ENCODE assay signal across 29 cellular contexts in genomic region chr11:36388086-36388485, GRCh38.
"Had no signal": no experiment of that assay in that cellular context is flagged by ENCODE, and none has a peak within 500 bp of the region (broad histone marks: within the 10 kb centered on the region; RNA-seq: fewer than 3 reads in every experiment).

No MANE protein-coding gene starts in this region.

- H3K27me3 Mint-ChIP-seq: activated T-helper 17 cell treated with anti-CD3 and anti-CD28 coated beads, Interleukin-2, amount 50 U/mL, for 72 hours; stimulated activated memory B cell treated with anti-CD40 and anti-IgM and Interleukin-4, amounts not matched to agents 10 μg/mL and 1 μg/mL and 100 μg/mL, for 72 hours had no signal

- H3K36me3 Mint-ChIP-seq: stimulated activated memory B cell treated with anti-CD40 and anti-IgM and Interleukin-4, amounts not matched to agents 10 μg/mL and 1 μg/mL and 100 μg/mL, for 72 hours had no signal

- H3K27ac Mint-ChIP-seq: activated CD8-positive, alpha-beta T cell treated with anti-CD3 and anti-CD28 coated beads for 36 hours; activated T-helper 17 cell treated with anti-CD3 and anti-CD28 coated beads, Interleukin-2, amount 50 U/mL, for 72 hours; endodermal cell; nephron progenitor cell; progenitor cell of endocrine pancreas; stimulated activated memory B cell treated with anti-CD40 and anti-IgM and Interleukin-4, amounts not matched to agents 10 μg/mL and 1 μg/mL and 100 μg/mL, for 72 hours; T-helper 2 cell treated with Interferon-gamma antibody and Interleukin-4, amounts not matched to agents 5 μg/mL and 100 μg/mL, for 36 hours had no signal

- H3K9me3 Mint-ChIP-seq: activated CD8-positive, alpha-beta T cell treated with anti-CD3 and anti-CD28 coated beads for 36 hours; activated T-cell treated with anti-CD3 and anti-CD28 coated beads, Interleukin-2, amount 50 U/mL, for 4 hours; activated T-helper 17 cell treated with anti-CD3 and anti-CD28 coated beads, Interleukin-2, amount 50 U/mL, for 72 hours; endodermal cell; nephron progenitor cell; T-helper 2 cell treated with Interferon-gamma antibody and Interleukin-4, amounts not matched to agents 5 μg/mL and 100 μg/mL, for 36 hours had no signal

- ATAC-seq: activated CD8-positive, alpha-beta T cell treated with anti-CD3 and anti-CD28 coated beads for 36 hours; activated T-cell treated with anti-CD3 and anti-CD28 coated beads, Interleukin-2, amount 50 U/mL, for 4 hours; activated T-helper 17 cell treated with anti-CD3 and anti-CD28 coated beads, Interleukin-2, amount 50 U/mL, for 72 hours; esophagus mucosa; heart right ventricle; stimulated activated memory B cell treated with anti-CD40 and anti-IgM and Interleukin-4, amounts not matched to agents 10 μg/mL and 1 μg/mL and 100 μg/mL, for 72 hours had no signal

- H3K4me3 Mint-ChIP-seq: activated CD8-positive, alpha-beta T cell treated with anti-CD3 and anti-CD28 coated beads for 36 hours; activated T-cell treated with anti-CD3 and anti-CD28 coated beads, Interleukin-2, amount 50 U/mL, for 4 hours; activated T-helper 17 cell treated with anti-CD3 and anti-CD28 coated beads, Interleukin-2, amount 50 U/mL, for 72 hours; endodermal cell; nephron progenitor cell; stimulated activated memory B cell treated with anti-CD40 and anti-IgM and Interleukin-4, amounts not matched to agents 10 μg/mL and 1 μg/mL and 100 μg/mL, for 72 hours; T-helper 2 cell treated with Interferon-gamma antibody and Interleukin-4, amounts not matched to agents 5 μg/mL and 100 μg/mL, for 36 hours had no signal

- H3K4me3 ChIP-seq: heart right ventricle, left ventricle myocardium inferior, mucosa of descending colon, ovary, sigmoid colon, stomach, suprapubic skin, tibial artery had no signal

- H3K36me3 ChIP-seq: brain microvascular endothelial cell, left ventricle myocardium inferior, neutrophil, ovary, sigmoid colon, stomach, suprapubic skin, tibial artery had no signal

- H3K27me3 ChIP-seq: brain microvascular endothelial cell, foreskin keratinocyte, heart right ventricle, neutrophil, ovary, sigmoid colon, stomach, suprapubic skin, tibial artery had no signal

- H3K4me1 ChIP-seq: foreskin keratinocyte, left ventricle myocardium inferior, sigmoid colon, stomach, suprapubic skin had no signal

- H3K27ac ChIP-seq: brain microvascular endothelial cell, foreskin keratinocyte, left ventricle myocardium inferior, neutrophil, ovary, sigmoid colon, stomach, suprapubic skin, tibial artery, VCaP had no signal

- H3K9me3 ChIP-seq: heart right ventricle, left ventricle myocardium inferior, mucosa of descending colon, neutrophil, ovary, sigmoid colon, stomach, suprapubic skin, tibial artery had no signal

- DNase-seq: activated CD4-positive, alpha-beta T cell treated with anti-CD3 and anti-CD28 coated beads for 48 hours; activated CD8-positive, alpha-beta T cell treated with anti-CD3 and anti-CD28 coated beads for 36 hours; activated gamma-delta T cell treated with Interleukin-2 at 50 U/mL for 16 hours; activated naive CD4-positive, alpha-beta T cell treated with anti-CD3 and anti-CD28 coated beads, Interleukin-2, amount 50 U/mL, for 16 hours; activated T-cell treated with anti-CD3 and anti-CD28 coated beads, Interleukin-2, amount 50 U/mL, for 4 hours; amniotic stem cell; brain microvascular endothelial cell; caudate nucleus; endodermal cell; foreskin keratinocyte; heart right ventricle; left ventricle myocardium inferior; mucosa of descending colon; nephron progenitor cell; ovary; sigmoid colon; small intestine; stimulated activated CD4-positive, alpha-beta T cell treated with anti-CD3 and anti-CD28 coated beads, Interleukin-4, amount 100 ng/mL, for 24 hours; stomach; T-helper 1 cell; tibial artery had no signal
